1 cellular context compared by ENCODE assay signal in genomic region chr11:111555255-111555654, GRCh38.
A peak's percentile ranks its signal among the peaks of the same experiment; 100 is the strongest.
TF ChIP-seq lines count a peak whose summit lies in the region.

No MANE protein-coding gene starts in this region.

TF ChIP-seq in IMR-90, 13 proteins besides CTCF, POLR2A, EP300 and RAD21:
- TF ChIP-seq MXI1 (IDR thresholded peaks at IDR 0.05; ENCODE audit: borderline replicate concordance, low read depth, low read length) (no peak), RFX5 (IDR thresholded peaks at IDR 0.05; ENCODE audit: low read depth, low read length) (no peak), SMC3 (IDR thresholded peaks at IDR 0.05; ENCODE audit: low read depth, low read length) (no peak), CEBPB (IDR thresholded peaks at IDR 0.05; ENCODE audit: low read depth, low read length) (no peak)
- TF ChIP-seq, protein P1, sequence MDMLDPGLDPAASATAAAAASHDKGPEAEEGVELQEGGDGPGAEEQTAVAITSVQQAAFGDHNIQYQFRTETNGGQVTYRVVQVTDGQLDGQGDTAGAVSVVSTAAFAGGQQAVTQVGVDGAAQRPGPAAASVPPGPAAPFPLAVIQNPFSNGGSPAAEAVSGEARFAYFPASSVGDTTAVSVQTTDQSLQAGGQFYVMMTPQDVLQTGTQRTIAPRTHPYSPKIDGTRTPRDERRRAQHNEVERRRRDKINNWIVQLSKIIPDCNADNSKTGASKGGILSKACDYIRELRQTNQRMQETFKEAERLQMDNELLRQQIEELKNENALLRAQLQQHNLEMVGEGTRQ (IDR thresholded peaks at IDR 0.05; ENCODE audit: low read depth, low read length), result 0 out of 2 replicates have a peak, but pooled peaks have one; percentile 2
- TF ChIP-seq, protein P2, sequence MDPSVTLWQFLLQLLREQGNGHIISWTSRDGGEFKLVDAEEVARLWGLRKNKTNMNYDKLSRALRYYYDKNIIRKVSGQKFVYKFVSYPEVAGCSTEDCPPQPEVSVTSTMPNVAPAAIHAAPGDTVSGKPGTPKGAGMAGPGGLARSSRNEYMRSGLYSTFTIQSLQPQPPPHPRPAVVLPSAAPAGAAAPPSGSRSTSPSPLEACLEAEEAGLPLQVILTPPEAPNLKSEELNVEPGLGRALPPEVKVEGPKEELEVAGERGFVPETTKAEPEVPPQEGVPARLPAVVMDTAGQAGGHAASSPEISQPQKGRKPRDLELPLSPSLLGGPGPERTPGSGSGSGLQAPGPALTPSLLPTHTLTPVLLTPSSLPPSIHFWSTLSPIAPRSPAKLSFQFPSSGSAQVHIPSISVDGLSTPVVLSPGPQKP (IDR thresholded peaks at IDR 0.05; ENCODE audit: borderline replicate concordance, low read depth, low read length), result no peak
